Comparison of ENCODE assay signal across 25 cellular contexts in the genomic region with DNA sequence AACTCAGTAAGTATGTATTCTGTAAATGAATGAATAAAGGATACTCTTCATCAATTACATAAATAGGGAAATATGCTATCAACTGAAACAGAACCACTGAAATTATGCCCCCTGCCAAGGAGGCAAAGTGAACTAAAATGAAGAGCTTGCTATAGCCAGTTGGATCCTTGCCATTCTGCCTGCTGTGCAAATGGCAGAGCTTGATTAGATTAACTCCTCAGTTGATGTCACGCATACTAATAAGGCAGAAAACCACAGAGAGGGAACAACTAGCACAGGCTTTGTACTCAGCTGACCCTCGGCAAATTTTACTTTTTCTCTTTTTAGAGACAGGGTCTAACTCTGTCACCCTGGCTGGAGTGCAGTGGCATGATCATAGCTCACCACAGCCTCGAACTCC. TPM values are rescaled to one million over a fixed set of nuclear protein-coding genes. Genes with fewer than 3 reads are reported as not detected.
DNase-seq lines count a peak whose midpoint lies in the region; ATAC-seq lines count a peak whose summit lies in the region.
"Had no signal": no experiment of that assay in that cellular context is flagged by ENCODE, and none has a peak within 500 bp of the region (broad histone marks: within the 10 kb centered on the region; RNA-seq: fewer than 3 reads in every experiment).

No MANE protein-coding gene starts in this region.

- DNase-seq in NCI-H146 (lab: John Stamatoyannopoulos, UW) (peak; percentile 22), NCI-H146 treated with DMSO at 0.1 percent for 48 hours (lab: John Stamatoyannopoulos, UW; ENCODE audit: unreplicated experiment) (no peak), NCI-H1417 treated with DMSO at 0.1 percent for 48 hours (lab: John Stamatoyannopoulos, UW) (peak; percentile 38), SK-N-MC (ENCODE audit: low read depth, low spot score) (peak; percentile 84), fibroblast of gingiva (ENCODE audit: low read depth) (peak; percentile 20), posterior vena cava (ENCODE audit: low spot score) (no peak), ureter (ENCODE audit: low spot score) (no peak)
- DNase-seq: 8988T; activated CD4-positive, CD25-positive, alpha-beta regulatory T cell treated with anti-CD3 and anti-CD28 coated beads, Interleukin-2, amount 50 U/mL, for 72 hours; activated CD8-positive, alpha-beta T cell treated with anti-CD3 and anti-CD28 coated beads, Interleukin-2, amount 10 ng/mL, durations not matched to agents 7 days and 5 days; activated T-cell treated with anti-CD3 and anti-CD28 coated beads, Interleukin-2, amount 50 U/mL, for 1 hour; adrenal gland; dermis blood vessel endothelial cell; HFFc6; immature natural killer cell; left ventricle myocardium superior; midbrain; natural killer cell; NCI-H774; right cardiac atrium; stimulated activated CD4-positive, alpha-beta T cell treated with anti-CD3 and anti-CD28 coated beads, Interleukin-4, amount 100 ng/mL, for 24 hours; stimulated activated naive CD8-positive, alpha-beta T cell treated with anti-CD3 and anti-CD28 coated beads, Interleukin-15, Interleukin-2, amounts not matched to agents 100 U/mL and 50 U/mL, for 24 hours; T1000 had no signal

- ATAC-seq in GM18867 (IDR thresholded peaks at IDR 0.05; ENCODE audit: unreplicated experiment): no peak
- ATAC-seq: activated CD8-positive, alpha-beta T cell treated with anti-CD3 and anti-CD28 coated beads, Interleukin-2, amount 10 ng/mL, durations not matched to agents 7 days and 5 days; left ventricle myocardium superior; natural killer cell; right cardiac atrium; stimulated activated naive CD8-positive, alpha-beta T cell treated with anti-CD3 and anti-CD28 coated beads, Interleukin-15, Interleukin-2, amounts not matched to agents 100 U/mL and 50 U/mL, for 24 hours had no signal

- H3K27ac ChIP-seq in SK-N-MC: peak overlapping the region; percentile 81
- H3K27ac ChIP-seq: adrenal gland had no signal

- peak overlapping the region; percentile 62 for H3K4me3 ChIP-seq in SK-N-MC
- H3K4me3 ChIP-seq: adrenal gland had no signal

- no peak overlapping the region for H3K9ac ChIP-seq in SK-N-MC (ENCODE audit: insufficient read length)

- H3K36me3 ChIP-seq in SK-N-MC (ENCODE audit: insufficient read depth, low read length): no peaks in the 10 kb centered on the region
- H3K36me3 ChIP-seq: adrenal gland had no signal

- no peaks in the 10 kb centered on the region for H3K9me3 ChIP-seq in SK-N-MC (ENCODE audit: low read depth, low read length)
- H3K9me3 ChIP-seq: adrenal gland had no signal

- intact Hi-C loops in posterior vena cava (cut with DNase I): no loop called here

RNA-seq across cellular contexts. Expression of gene FERMT2, which starts 36.7 kb away (rescaled TPM):
- total RNA-seq in posterior vena cava: 100 to 1,000 TPM; 295 to 326 TPM
- 82.3 TPM for total RNA-seq in ureter
- total RNA-seq: activated CD8-positive, alpha-beta T cell treated with anti-CD3 and anti-CD28 coated beads, Interleukin-2, amount 10 ng/mL, durations not matched to agents 7 days and 5 days; OCI-LY7 had no signal

Comparison
In these comparisons a context has a peak if more than half of its experiments do, and no peak if none do; other contexts are left out.
1. DNase-seq: peak in NCI-H146 (single experiment), NCI-H1417 treated with DMSO at 0.1 percent for 48 hours (single experiment), SK-N-MC (single experiment) and fibroblast of gingiva (single experiment); none in NCI-H146 treated with DMSO at 0.1 percent for 48 hours (single experiment), posterior vena cava (single experiment) and ureter (single experiment).